Comparison of ENCODE assay signal across 13 cellular contexts in the genomic region with DNA sequence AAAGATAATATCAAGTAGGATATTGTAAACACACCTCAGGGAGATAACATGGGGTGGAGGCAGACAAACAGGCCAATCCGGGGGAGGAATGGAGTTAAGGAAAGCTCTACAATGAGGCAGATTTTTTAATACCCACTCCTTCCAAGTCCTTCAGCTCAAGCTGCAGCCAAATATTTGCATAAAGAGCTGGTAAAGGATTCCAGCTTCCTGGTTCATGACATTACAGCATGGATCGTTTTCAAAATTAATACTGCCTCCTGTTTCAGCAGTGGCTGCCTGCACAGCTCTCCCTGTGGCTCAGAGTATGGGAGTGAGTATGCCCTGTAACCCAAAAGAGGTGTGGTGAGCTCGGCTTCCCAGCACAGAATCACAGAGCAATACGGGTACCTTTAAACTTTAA. TPM values are rescaled to one million over a fixed set of nuclear protein-coding genes. Genes with fewer than 3 reads are reported as not detected.
A peak's percentile ranks its signal among the peaks of the same experiment; 100 is the strongest.
DNase-seq lines count a peak whose midpoint lies in the region; ATAC-seq and TF ChIP-seq lines count a peak whose summit lies in the region.
"Had no signal": no experiment of that assay in that cellular context is flagged by ENCODE, and none has a peak within 500 bp of the region (broad histone marks: within the 10 kb centered on the region; RNA-seq: fewer than 3 reads in every experiment).

No MANE protein-coding gene starts in this region.

- H3K27me3 ChIP-seq in lung (ENCODE audit: control insufficient read depth, insufficient read depth) = no peaks in the 10 kb centered on the region

- H3K27ac ChIP-seq in SK-N-MC = peak overlapping the region; percentile 61
- H3K27ac ChIP-seq in lung (ENCODE audit: low read depth in 1 of 2, low read length in 1 of 2) = no peak overlapping the region
- H3K27ac ChIP-seq: BLaER1 treated with 17β-estradiol and CSF1 and Interleukin-3, amounts not matched to agents 10 nM and 100 nM had no signal

- no peaks in the 10 kb centered on the region for H3K9me3 ChIP-seq in SK-N-MC (ENCODE audit: low read depth, low read length)
- no peaks in the 10 kb centered on the region for H3K9me3 ChIP-seq in lung (ENCODE audit: control insufficient read depth in 2 of 2, insufficient read depth in 1 of 2, low read length in 1 of 2)

- peak overlapping the region; percentile 52 for H3K9ac ChIP-seq in SK-N-MC (ENCODE audit: insufficient read length)
- H3K9ac ChIP-seq: BLaER1 treated with 17β-estradiol and CSF1 and Interleukin-3, amounts not matched to agents 10 nM and 100 nM had no signal

- H3K27ac Mint-ChIP-seq in activated T-helper 1 cell treated with anti-CD3 and anti-CD28 coated beads, Interleukin-12 subunit alpha, Interleukin-12 subunit beta, Interleukin-2, Interleukin-4 antibody, amounts not matched to agents 30 ng/mL and 10 ng/mL and 1 ng/mL, durations not matched to agents 14 hours and 24 hours and 36 hours = no peak overlapping the region
- H3K27ac Mint-ChIP-seq: endodermal cell had no signal

- no peak for TF ChIP-seq CTCF in lung (IDR thresholded peaks at IDR 0.05; ENCODE audit: control extremely low read depth, extremely low read depth)

- peaks cover 57% of the 10 kb centered on the region for H3K27me3 Mint-ChIP-seq in activated T-helper 1 cell treated with anti-CD3 and anti-CD28 coated beads, Interleukin-12 subunit alpha, Interleukin-12 subunit beta, Interleukin-2, Interleukin-4 antibody, amounts not matched to agents 30 ng/mL and 10 ng/mL and 1 ng/mL, durations not matched to agents 14 hours and 24 hours and 36 hours (ENCODE audit: insufficient read depth)

- peak; percentile 49 for ATAC-seq in lung (ENCODE audit: insufficient read depth, low FRiP score)
- no peak for ATAC-seq in GM18505 (IDR thresholded peaks at IDR 0.05; ENCODE audit: unreplicated experiment)
- ATAC-seq: Panc1 had no signal

- H3K4me3 ChIP-seq in SK-N-MC (peak overlapping the region; percentile 64), lung (no peak overlapping the region)
- H3K4me3 ChIP-seq: BLaER1 treated with 17β-estradiol and CSF1 and Interleukin-3, amounts not matched to agents 10 nM and 100 nM had no signal

- intact Hi-C loops in activated T-helper 1 cell treated with anti-CD3 and anti-CD28 coated beads, Interleukin-12 subunit alpha, Interleukin-12 subunit beta, Interleukin-2, Interleukin-4 antibody, amounts not matched to agents 30 ng/mL and 10 ng/mL and 1 ng/mL, durations not matched to agents 14 hours and 24 hours and 36 hours (cut with micrococcal nuclease) = no loop called here

- H3K9me3 Mint-ChIP-seq in activated T-helper 1 cell treated with anti-CD3 and anti-CD28 coated beads, Interleukin-12 subunit alpha, Interleukin-12 subunit beta, Interleukin-2, Interleukin-4 antibody, amounts not matched to agents 30 ng/mL and 10 ng/mL and 1 ng/mL, durations not matched to agents 14 hours and 24 hours and 36 hours = no peaks in the 10 kb centered on the region
- H3K9me3 Mint-ChIP-seq: endodermal cell had no signal

- H3K36me3 ChIP-seq in SK-N-MC (ENCODE audit: insufficient read depth, low read length) = no peaks in the 10 kb centered on the region
- H3K36me3 ChIP-seq in lung (ENCODE audit: control insufficient read depth in 2 of 2, insufficient read depth in 2 of 2, low read length in 2 of 2) = no peaks in the 10 kb centered on the region
- H3K36me3 ChIP-seq: BLaER1 treated with 17β-estradiol and CSF1 and Interleukin-3, amounts not matched to agents 10 nM and 100 nM had no signal

- no peaks in the 10 kb centered on the region for H3K4me1 Mint-ChIP-seq in activated T-helper 1 cell treated with anti-CD3 and anti-CD28 coated beads, Interleukin-12 subunit alpha, Interleukin-12 subunit beta, Interleukin-2, Interleukin-4 antibody, amounts not matched to agents 30 ng/mL and 10 ng/mL and 1 ng/mL, durations not matched to agents 14 hours and 24 hours and 36 hours (ENCODE audit: low read depth)

- no peak overlapping the region for H3K4me3 Mint-ChIP-seq in activated T-helper 1 cell treated with anti-CD3 and anti-CD28 coated beads, Interleukin-12 subunit alpha, Interleukin-12 subunit beta, Interleukin-2, Interleukin-4 antibody, amounts not matched to agents 30 ng/mL and 10 ng/mL and 1 ng/mL, durations not matched to agents 14 hours and 24 hours and 36 hours
- H3K4me3 Mint-ChIP-seq: endodermal cell had no signal

- DNase-seq in DMS 273 treated with DMSO at 0.1 percent for 48 hours (lab: John Stamatoyannopoulos, UW) = peak; percentile 68
- peak; percentile 95 for DNase-seq in NCI-H2029 (lab: John Stamatoyannopoulos, UW)
- DNase-seq in SK-N-MC (ENCODE audit: low read depth, low spot score) = no peak
- peak; percentile 71 for DNase-seq in lung (ENCODE audit: low spot score)
- DNase-seq in activated T-cell treated with anti-CD3 and anti-CD28 coated beads for 4 hours = no peak
- no peak for DNase-seq in stimulated activated naive CD4-positive, alpha-beta T cell treated with Interleukin-2 at 50 U/mL for 16 hours (lab: John Stamatoyannopoulos, UW)
- no peak for DNase-seq in activated T-helper 1 cell treated with anti-CD3 and anti-CD28 coated beads, Interleukin-12 subunit alpha, Interleukin-12 subunit beta, Interleukin-2, Interleukin-4 antibody, amounts not matched to agents 30 ng/mL and 10 ng/mL and 1 ng/mL, durations not matched to agents 14 hours and 24 hours and 36 hours (ENCODE audit: low spot score)
- DNase-seq: activated CD4-positive, CD25-positive, alpha-beta regulatory T cell; endodermal cell had no signal

- TF ChIP-seq POLR2A in GM18505 (IDR thresholded peaks at IDR 0.05; ENCODE audit: borderline replicate concordance, extremely low read depth, insufficient read depth, insufficient read length) = no peak

- 41 to 63% methylated on average over 4 of the region's 4 CpGs for WGBS in lung, 2 donors

- no peaks in the 10 kb centered on the region for H3K36me3 Mint-ChIP-seq in activated T-helper 1 cell treated with anti-CD3 and anti-CD28 coated beads, Interleukin-12 subunit alpha, Interleukin-12 subunit beta, Interleukin-2, Interleukin-4 antibody, amounts not matched to agents 30 ng/mL and 10 ng/mL and 1 ng/mL, durations not matched to agents 14 hours and 24 hours and 36 hours (ENCODE audit: low read depth)

- H3K4me1 ChIP-seq in lung (ENCODE audit: control insufficient read depth in 2 of 2, insufficient read depth in 2 of 2, low read length in 2 of 2) = peaks cover 0 to 5% of the 10 kb centered on the region in 2 donors

RNA-seq across cellular contexts. Expression of gene POU2AF3, which starts 5.1 kb away (rescaled TPM):
- 1 to 10 TPM; 1.5 to 4.2 TPM for total RNA-seq in lung
- 1 to 10 TPM; 2.0 to 5.4 TPM for polyA plus RNA-seq in lung
- 0.21 and 0.39 TPM in 2 replicates for total RNA-seq in activated T-helper 1 cell treated with anti-CD3 and anti-CD28 coated beads, Interleukin-12 subunit alpha, Interleukin-12 subunit beta, Interleukin-2, Interleukin-4 antibody, amounts not matched to agents 30 ng/mL and 10 ng/mL and 1 ng/mL, durations not matched to agents 14 hours and 24 hours and 36 hours

RNA-seq across cellular contexts. Expression of gene POU2AF2, which starts 58.0 kb away (rescaled TPM):
- total RNA-seq in lung = not detected
- under 1 TPM; 0.26 to 0.29 TPM for polyA plus RNA-seq in lung
- total RNA-seq in activated T-helper 1 cell treated with anti-CD3 and anti-CD28 coated beads, Interleukin-12 subunit alpha, Interleukin-12 subunit beta, Interleukin-2, Interleukin-4 antibody, amounts not matched to agents 30 ng/mL and 10 ng/mL and 1 ng/mL, durations not matched to agents 14 hours and 24 hours and 36 hours = not detected in 2 replicates
- total RNA-seq: endodermal cell, posterior vena cava had no signal

Comparison
In these comparisons a context has a peak if more than half of its experiments do, and no peak if none do; other contexts are left out.
1. DNase-seq: peak in DMS 273 treated with DMSO at 0.1 percent for 48 hours (single experiment), NCI-H2029 (single experiment) and lung (single experiment); none in SK-N-MC (single experiment), activated T-cell treated with anti-CD3 and anti-CD28 coated beads for 4 hours (single experiment), stimulated activated naive CD4-positive, alpha-beta T cell treated with Interleukin-2 at 50 U/mL for 16 hours (single experiment) and activated T-helper 1 cell treated with anti-CD3 and anti-CD28 coated beads, Interleukin-12 subunit alpha, Interleukin-12 subunit beta, Interleukin-2, Interleukin-4 antibody, amounts not matched to agents 30 ng/mL and 10 ng/mL and 1 ng/mL, durations not matched to agents 14 hours and 24 hours and 36 hours (single experiment).